ENCODE assay signal across 15 cellular contexts in the genomic region with DNA sequence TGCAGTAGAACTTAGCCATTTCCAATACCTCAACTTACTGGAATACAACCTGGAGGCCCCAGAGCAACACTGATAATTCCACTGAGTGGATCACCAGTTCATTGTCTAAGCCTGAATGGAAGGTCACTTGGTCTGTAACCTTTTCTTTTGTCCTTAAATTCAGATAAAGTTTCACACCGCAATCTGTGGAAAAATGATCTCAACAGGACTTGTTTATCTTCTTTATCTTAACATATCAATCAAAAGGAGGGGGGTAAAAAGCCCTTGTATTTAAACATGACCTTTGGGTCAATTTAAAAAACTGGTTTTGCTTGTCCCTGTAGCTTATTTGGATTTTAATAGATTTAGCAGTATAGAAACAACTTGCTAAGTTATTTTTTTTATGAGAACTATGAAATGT. TPM values are rescaled to one million over a fixed set of nuclear protein-coding genes. Genes with fewer than 3 reads are reported as not detected.
DNase-seq lines count a peak whose midpoint lies in the region; ATAC-seq and TF ChIP-seq lines count a peak whose summit lies in the region.
"Had no signal": no experiment of that assay in that cellular context is flagged by ENCODE, and none has a peak within 500 bp of the region (broad histone marks: within the 10 kb centered on the region; RNA-seq: fewer than 3 reads in every experiment).

No MANE protein-coding gene starts in this region.

- H3K9me3 ChIP-seq in HEK293 (ENCODE audit: control insufficient read depth, insufficient read depth, low read depth, low read length) (no peaks in the 10 kb centered on the region), esophagus muscularis mucosa (no peaks in the 10 kb centered on the region), smooth muscle cell (replicated peaks; ENCODE audit: low read depth) (no peaks in the 10 kb centered on the region)

- intact Hi-C loops in esophagus muscularis mucosa (cut with DNase I) (no loop called here), lower leg skin (cut with DNase I; ENCODE audit: low total_unique reads) (no loop called here)

- H3K9ac ChIP-seq in smooth muscle cell (ENCODE audit: low read depth), result no peak overlapping the region

- peak; percentile 67 for DNase-seq in NCI-H748 treated with DMSO at 0.1 percent for 48 hours (lab: John Stamatoyannopoulos, UW)
- no peak for DNase-seq in esophagus muscularis mucosa (ENCODE audit: extremely low spot score)
- DNase-seq in smooth muscle cell (lab: John Stamatoyannopoulos, UW; ENCODE audit: unreplicated experiment), result no peak
- DNase-seq in HK-2 (ENCODE audit: unreplicated experiment), result no peak
- no peak for DNase-seq in lower leg skin (ENCODE audit: low spot score in 2 of 2)
- DNase-seq: activated naive CD4-positive, alpha-beta T cell treated with anti-CD3 and anti-CD28 coated beads, Interleukin-2, amount 10 ng/mL, durations not matched to agents 7 days and 5 days; DMS79; KBM-7; mesenchymal stem cell; NCI-H1092 treated with DMSO at 0.1 percent for 48 hours; occipital lobe; stimulated activated naive CD4-positive, alpha-beta T cell had no signal

- TF ChIP-seq CTCF in HEK293 (tag by site-specific recombination; IDR thresholded peaks at IDR 0.05), result no peak
- TF ChIP-seq CTCF in esophagus muscularis mucosa (IDR thresholded peaks at IDR 0.05), result no peak
- TF ChIP-seq CTCF in smooth muscle cell (IDR thresholded peaks at IDR 0.05; ENCODE audit: borderline replicate concordance, insufficient read depth, poor library complexity, severe bottlenecking), result no peak
- no peak for TF ChIP-seq CTCF in lower leg skin (IDR thresholded peaks at IDR 0.05)

- POLR2A ChIA-PET in HEK293 (lab: Yijun Ruan, JAX), result no interaction called here

- TF ChIP-seq EP300 in esophagus muscularis mucosa (IDR thresholded peaks at IDR 0.05), result no peak

- peaks cover 4% of the 10 kb centered on the region for H3F3A ChIP-seq in smooth muscle cell (ENCODE audit: low read depth)

- H2AFZ ChIP-seq in smooth muscle cell (ENCODE audit: low read depth), result no peak overlapping the region

- H3K79me2 ChIP-seq in smooth muscle cell (ENCODE audit: low read depth), result peaks cover 21% of the 10 kb centered on the region

- no peak for ATAC-seq in GM18867 (IDR thresholded peaks at IDR 0.05; ENCODE audit: unreplicated experiment)
- ATAC-seq in GM19324 (IDR thresholded peaks at IDR 0.05; ENCODE audit: low FRiP score, unreplicated experiment), result no peak

- H3K27ac ChIP-seq in HEK293 (ENCODE audit: extremely low read depth, low read depth, low read length) (peak overlapping the region; percentile 12; the same call in 1 of the 2 replicates), esophagus muscularis mucosa (replicated peaks in 1 of 4) (peak overlapping the region; percentile 79 to 90 (median 84)), smooth muscle cell (ENCODE audit: low read depth) (peak overlapping the region; percentile 70)

- TF ChIP-seq POLR2A in esophagus muscularis mucosa (IDR thresholded peaks at IDR 0.05; ENCODE audit: low read depth) (no peak), lower leg skin (IDR thresholded peaks at IDR 0.05) (no peak)

- H3K4me1 ChIP-seq in HEK293 (ENCODE audit: control insufficient read depth, insufficient read depth, low read length), result peaks cover 7% of the 10 kb centered on the region
- peaks cover 29 to 81% (median 79%) of the 10 kb centered on the region in 4 donors for H3K4me1 ChIP-seq in esophagus muscularis mucosa
- peaks cover 8% of the 10 kb centered on the region for H3K4me1 ChIP-seq in smooth muscle cell (ENCODE audit: low read depth)

- WGBS in esophagus muscularis mucosa, result 58% methylated on average over 1 of the region's 1 CpG
- WGBS in smooth muscle cell (ENCODE audit: low lambda C conversion rate), result 77% methylated on average over 1 of the region's 1 CpG
- 54 to 55% methylated on average over 1 of the region's 1 CpG for WGBS in lower leg skin, 2 donors

- peak overlapping the region; percentile 25 for H3K4me2 ChIP-seq in smooth muscle cell

- H4K20me1 ChIP-seq in smooth muscle cell (ENCODE audit: low read depth), result peaks cover 24% of the 10 kb centered on the region

- H3K4me3 ChIP-seq in HEK293 (ENCODE audit: low read depth, low read length), result no peak overlapping the region
- no peak overlapping the region for H3K4me3 ChIP-seq in esophagus muscularis mucosa
- no peak overlapping the region for H3K4me3 ChIP-seq in smooth muscle cell
- H3K4me3 ChIP-seq in lower leg skin (ENCODE audit: low read depth, poor library complexity, severe bottlenecking), result no peak overlapping the region

- H3K27me3 ChIP-seq in esophagus muscularis mucosa (no peaks in the 10 kb centered on the region), smooth muscle cell (ENCODE audit: low read depth) (no peaks in the 10 kb centered on the region)

- peaks cover 89 to 96% of the 10 kb centered on the region in 2 experiments for H3K36me3 ChIP-seq in HEK293 (ENCODE audit: control insufficient read depth in 2 of 2, insufficient read depth in 1 of 2, low read length in 2 of 2)
- H3K36me3 ChIP-seq in esophagus muscularis mucosa, result peaks cover 0 to 74% (median 55%) of the 10 kb centered on the region in 4 donors
- H3K36me3 ChIP-seq in smooth muscle cell (ENCODE audit: low read depth), result peaks cover 7% of the 10 kb centered on the region

- CTCF ChIA-PET in HEK293 (lab: Yijun Ruan, JAX), result interaction anchor here (0.6 to 6.4 kb wide), 4 partner anchors 59 to 553 kb away, joined by 3 to 61 read pairs (median 4); no protein-coding TSS in a partner anchor

TF ChIP-seq in HEK293, 187 proteins besides CTCF, POLR2A, EP300 and RAD21:
- TF ChIP-seq HOXC10 (CRISPR knock-in tag; IDR thresholded peaks at IDR 0.05), result no peak
- no peak for TF ChIP-seq ZSCAN30 (tag by site-specific recombination; IDR thresholded peaks at IDR 0.05)
- no peak for TF ChIP-seq ZNF843 (tag by site-specific recombination; IDR thresholded peaks at IDR 0.05)
- no peak for TF ChIP-seq ZNF621 (tag by site-specific recombination; IDR thresholded peaks at IDR 0.05)
TF ChIP-seq in HEK293: peak in this region for 0.

RNA-seq across cellular contexts. Expression of gene SAE1, which starts 21.6 kb away (rescaled TPM):
- total RNA-seq in esophagus muscularis mucosa (100 to 1,000 TPM; 130 to 143 (median 136) TPM), smooth muscle cell (65.9 and 67.4 TPM in 2 replicates), lower leg skin (10 to 100 TPM; 38.8 to 56.1 (median 44.2) TPM)
- polyA plus RNA-seq in smooth muscle cell, result 70.8 and 89.4 TPM in 2 replicates

RNA-seq across cellular contexts. Expression of gene ZC3H4, which starts 38.6 kb away (rescaled TPM):
- 10 to 100 TPM; 26.2 to 34.7 (median 30.2) TPM for total RNA-seq in esophagus muscularis mucosa
- 6.6 and 9.3 TPM in 2 replicates for total RNA-seq in smooth muscle cell
- polyA plus RNA-seq in smooth muscle cell, result 1.9 and 3.5 TPM in 2 replicates
- total RNA-seq in lower leg skin, result 10 to 100 TPM; 21.8 to 29.5 (median 27.6) TPM

Comparison
In these comparisons a context has a peak if more than half of its experiments do, and no peak if none do; other contexts are left out.
1. H3K27ac ChIP-seq: peak in every context shown above with its lines; median percentile 84 in esophagus muscularis mucosa; 70 in smooth muscle cell; 12 in HEK293.